ENCODE assay signal across 1 cellular context in genomic region chr14:60642790-60643397, GRCh38.
A peak's percentile ranks its signal among the peaks of the same experiment; 100 is the strongest.
TF ChIP-seq lines count a peak whose summit lies in the region.

No MANE protein-coding gene starts in this region.

TF ChIP-seq in HepG2, 621 proteins besides CTCF, POLR2A, EP300 and RAD21:
- TF ChIP-seq ZNF615 (CRISPR knock-in tag; IDR thresholded peaks at IDR 0.05; ENCODE audit: borderline replicate concordance) (no peak), ZNF687 (CRISPR knock-in tag; IDR thresholded peaks at IDR 0.05) (peak; percentile 20; the same call in 1 of the 2 replicates)
